In genomic region chr21:43908167-43908566, GRCh38 we compare ENCODE assay signal across 22 cellular contexts. TPM values are rescaled to one million over a fixed set of nuclear protein-coding genes. Genes with fewer than 3 reads are reported as not detected.
A peak's percentile ranks its signal among the peaks of the same experiment; 100 is the strongest.
DNase-seq lines count a peak whose midpoint lies in the region; ATAC-seq and TF ChIP-seq lines count a peak whose summit lies in the region.
"Had no signal": no experiment of that assay in that cellular context is flagged by ENCODE, and none has a peak within 500 bp of the region (broad histone marks: within the 10 kb centered on the region; RNA-seq: fewer than 3 reads in every experiment).

No MANE protein-coding gene starts in this region.

- TF ChIP-seq POLR2A in prostate gland (IDR thresholded peaks at IDR 0.05), result no peak

- peaks cover 0 to 5% of the 10 kb centered on the region in 2 donors for H3K9me3 Mint-ChIP-seq in activated naive CD4-positive, alpha-beta T cell treated with anti-CD3 and anti-CD28 coated beads, Interleukin-2, amount 50 U/mL, for 72 hours
- H3K9me3 Mint-ChIP-seq in activated naive CD4-positive, alpha-beta T cell treated with anti-CD3 and anti-CD28 coated beads for 36 hours, result peaks cover 9% of the 10 kb centered on the region
- peaks cover 5% of the 10 kb centered on the region for H3K9me3 Mint-ChIP-seq in stimulated activated effector memory CD8-positive, alpha-beta T cell treated with anti-CD3 and anti-CD28 coated beads, Interleukin-12 subunit alpha, Interleukin-12 subunit beta, amount 100 ng/mL, for 72 hours

- no peak for TF ChIP-seq CTCF in prostate gland (IDR thresholded peaks at IDR 0.05)

- ATAC-seq in activated naive CD4-positive, alpha-beta T cell treated with anti-CD3 and anti-CD28 coated beads, Interleukin-2, amount 50 U/mL, for 72 hours, result no peak
- ATAC-seq in stimulated activated effector memory CD8-positive, alpha-beta T cell treated with anti-CD3 and anti-CD28 coated beads, Interleukin-12 subunit alpha, Interleukin-12 subunit beta, amount 100 ng/mL, for 72 hours, result no peak
- no peak for ATAC-seq in HG02588 (IDR thresholded peaks at IDR 0.05; ENCODE audit: unreplicated experiment)
- no peak for ATAC-seq in HG03045 (IDR thresholded peaks at IDR 0.05; ENCODE audit: unreplicated experiment)
- ATAC-seq: heart left ventricle; stimulated activated naive CD8-positive, alpha-beta T cell treated with anti-CD3 and anti-CD28 coated beads, Interleukin-15, amount 100 ng/mL, for 72 hours had no signal

- H3K27ac ChIP-seq in prostate gland, result no peak overlapping the region
- H3K27ac ChIP-seq: epithelial cell of prostate had no signal

- H3K36me3 Mint-ChIP-seq in activated naive CD4-positive, alpha-beta T cell treated with anti-CD3 and anti-CD28 coated beads, Interleukin-2, amount 50 U/mL, for 72 hours, result peaks cover 7 to 25% of the 10 kb centered on the region in 2 donors
- H3K36me3 Mint-ChIP-seq in activated naive CD4-positive, alpha-beta T cell treated with anti-CD3 and anti-CD28 coated beads for 36 hours (ENCODE audit: low read depth), result peaks cover 18% of the 10 kb centered on the region
- H3K36me3 Mint-ChIP-seq in stimulated activated effector memory CD8-positive, alpha-beta T cell treated with anti-CD3 and anti-CD28 coated beads, Interleukin-12 subunit alpha, Interleukin-12 subunit beta, amount 100 ng/mL, for 72 hours, result peaks cover 44% of the 10 kb centered on the region

- peak overlapping the region; percentile 35 to 80 for H3K27ac Mint-ChIP-seq in activated naive CD4-positive, alpha-beta T cell treated with anti-CD3 and anti-CD28 coated beads, Interleukin-2, amount 50 U/mL, for 72 hours
- H3K27ac Mint-ChIP-seq in activated naive CD4-positive, alpha-beta T cell treated with anti-CD3 and anti-CD28 coated beads for 36 hours, result no peak overlapping the region
- peak overlapping the region; percentile 58 for H3K27ac Mint-ChIP-seq in stimulated activated effector memory CD8-positive, alpha-beta T cell treated with anti-CD3 and anti-CD28 coated beads, Interleukin-12 subunit alpha, Interleukin-12 subunit beta, amount 100 ng/mL, for 72 hours
- H3K27ac Mint-ChIP-seq: activated CD4-positive, alpha-beta memory T cell treated with anti-CD3 and anti-CD28 coated beads for 36 hours; CD4-positive, alpha-beta memory T cell; memory B cell; stimulated activated naive CD8-positive, alpha-beta T cell treated with anti-CD3 and anti-CD28 coated beads, Interleukin-15, amount 100 ng/mL, for 72 hours had no signal

- no peak overlapping the region for H3K4me3 Mint-ChIP-seq in activated naive CD4-positive, alpha-beta T cell treated with anti-CD3 and anti-CD28 coated beads for 36 hours
- H3K4me3 Mint-ChIP-seq in stimulated activated effector memory CD8-positive, alpha-beta T cell treated with anti-CD3 and anti-CD28 coated beads, Interleukin-12 subunit alpha, Interleukin-12 subunit beta, amount 100 ng/mL, for 72 hours, result no peak overlapping the region
- H3K4me3 Mint-ChIP-seq: activated CD4-positive, alpha-beta memory T cell treated with anti-CD3 and anti-CD28 coated beads for 36 hours; CD4-positive, alpha-beta memory T cell; memory B cell; stimulated activated naive CD8-positive, alpha-beta T cell treated with anti-CD3 and anti-CD28 coated beads, Interleukin-15, amount 100 ng/mL, for 72 hours had no signal

- H3K4me1 Mint-ChIP-seq in activated naive CD4-positive, alpha-beta T cell treated with anti-CD3 and anti-CD28 coated beads for 36 hours (ENCODE audit: low read depth), result peaks cover 9% of the 10 kb centered on the region
- peaks cover 44% of the 10 kb centered on the region for H3K4me1 Mint-ChIP-seq in stimulated activated effector memory CD8-positive, alpha-beta T cell treated with anti-CD3 and anti-CD28 coated beads, Interleukin-12 subunit alpha, Interleukin-12 subunit beta, amount 100 ng/mL, for 72 hours

- H3K4me3 ChIP-seq in prostate gland, result no peak overlapping the region
- H3K4me3 ChIP-seq: heart left ventricle had no signal

- H3K27me3 Mint-ChIP-seq in activated naive CD4-positive, alpha-beta T cell treated with anti-CD3 and anti-CD28 coated beads for 36 hours (ENCODE audit: low read depth), result no peaks in the 10 kb centered on the region
- H3K27me3 Mint-ChIP-seq: activated CD4-positive, alpha-beta memory T cell treated with anti-CD3 and anti-CD28 coated beads for 36 hours; CD4-positive, alpha-beta memory T cell; memory B cell; stimulated activated naive CD8-positive, alpha-beta T cell treated with anti-CD3 and anti-CD28 coated beads, Interleukin-15, amount 100 ng/mL, for 72 hours had no signal

- no peaks in the 10 kb centered on the region for H3K36me3 ChIP-seq in prostate gland

- no peak for DNase-seq in activated naive CD4-positive, alpha-beta T cell treated with anti-CD3 and anti-CD28 coated beads, Interleukin-2, amount 50 U/mL, for 72 hours (ENCODE audit: low spot score in 2 of 2)
- no peak for DNase-seq in activated naive CD4-positive, alpha-beta T cell treated with anti-CD3 and anti-CD28 coated beads for 36 hours
- DNase-seq in M059J (ENCODE audit: low read depth) (peak; percentile 19), fibroblast of peridontal ligament (ENCODE audit: extremely low read depth) (peak; percentile 3), prostate gland (ENCODE audit: low spot score) (no peak)
- no peak for DNase-seq in stimulated activated effector memory CD8-positive, alpha-beta T cell treated with anti-CD3 and anti-CD28 coated beads, Interleukin-12 subunit alpha, Interleukin-12 subunit beta, amount 100 ng/mL, for 72 hours (ENCODE audit: low spot score in 2 of 2)
- DNase-seq: activated CD4-positive, alpha-beta memory T cell treated with anti-CD3 and anti-CD28 coated beads for 36 hours; activated gamma-delta T cell treated with Interleukin-2 at 50 U/mL for 16 hours; amniotic stem cell; CD4-positive, alpha-beta memory T cell; effector CD8-positive, alpha-beta T cell; kidney glomerular epithelial cell; NCI-H1417 treated with DMSO at 0.1 percent for 48 hours; NCI-H2081 treated with DMSO at 0.1 percent for 48 hours; NCI-H748 treated with DMSO at 0.1 percent for 48 hours; stimulated activated naive CD8-positive, alpha-beta T cell treated with anti-CD3 and anti-CD28 coated beads, Interleukin-15, amount 100 ng/mL, for 72 hours; T-helper 1 cell had no signal

- CTCF ChIA-PET in activated naive CD4-positive, alpha-beta T cell treated with anti-CD3 and anti-CD28 coated beads for 36 hours (lab: Charles Lee), result interaction anchor here (1.0 kb wide), 1 partner anchor 30 kb away, joined by 4 read pairs; no protein-coding TSS in a partner anchor

- H3K4me1 ChIP-seq in prostate gland (replicated peaks), result peaks cover 16% of the 10 kb centered on the region

- H3K27me3 ChIP-seq in prostate gland (replicated peaks; ENCODE audit: insufficient read depth), result no peaks in the 10 kb centered on the region
- H3K27me3 ChIP-seq: heart left ventricle had no signal

- 75% methylated on average over 8 of the region's 8 CpGs for WGBS in prostate gland

- no peaks in the 10 kb centered on the region for H3K9me3 ChIP-seq in prostate gland

- intact Hi-C loops in activated naive CD4-positive, alpha-beta T cell treated with anti-CD3 and anti-CD28 coated beads for 36 hours (cut with micrococcal nuclease), result no loop called here
- intact Hi-C loops in prostate gland (cut with DNase I), result no loop called here

RNA-seq across cellular contexts. Expression of gene AGPAT3, which starts 43.1 kb away (rescaled TPM):
- 100 to 1,000 TPM in 1 of 2 donors, 10 to 100 TPM in 1; 21.2 to 109 TPM for total RNA-seq in activated naive CD4-positive, alpha-beta T cell treated with anti-CD3 and anti-CD28 coated beads, Interleukin-2, amount 50 U/mL, for 72 hours
- total RNA-seq in activated naive CD4-positive, alpha-beta T cell treated with anti-CD3 and anti-CD28 coated beads for 36 hours, result 10 to 100 TPM; 57.9 to 64.1 TPM
- total RNA-seq in M059J (2014; rRNA removed; shearing (Covaris generic)), result 27.8 and 59.8 TPM in 2 replicates
- total RNA-seq in prostate gland, result 10 to 100 TPM; 31.3 to 53.5 TPM

Comparison
In these comparisons a context has a peak if more than half of its experiments do, and no peak if none do; other contexts are left out.
1. DNase-seq: peak in M059J (single experiment) and fibroblast of peridontal ligament (single experiment); none in activated naive CD4-positive, alpha-beta T cell treated with anti-CD3 and anti-CD28 coated beads, Interleukin-2, amount 50 U/mL, for 72 hours (0 of 2), activated naive CD4-positive, alpha-beta T cell treated with anti-CD3 and anti-CD28 coated beads for 36 hours (single experiment), stimulated activated effector memory CD8-positive, alpha-beta T cell treated with anti-CD3 and anti-CD28 coated beads, Interleukin-12 subunit alpha, Interleukin-12 subunit beta, amount 100 ng/mL, for 72 hours (0 of 2) and prostate gland (single experiment).